Comparison of ENCODE assay signal across 29 cellular contexts in the genomic region with DNA sequence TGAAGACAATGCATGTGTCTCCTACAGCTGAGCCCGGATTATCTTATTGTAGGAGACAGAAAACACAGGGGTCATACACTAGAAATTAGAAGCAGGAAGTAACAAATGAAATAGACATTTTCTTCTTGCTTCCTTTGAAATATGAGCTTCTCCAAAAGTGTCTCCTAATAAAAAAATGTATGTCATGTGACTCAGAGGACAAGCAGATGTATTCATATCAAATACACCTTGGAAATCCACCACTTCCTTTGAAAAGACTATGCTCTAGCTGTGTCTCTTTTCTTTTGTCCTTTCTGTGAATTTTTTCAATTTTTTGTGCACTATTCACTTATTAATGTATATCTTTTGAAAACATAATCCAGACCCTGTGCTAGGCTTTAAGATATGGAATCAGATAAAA.
DNase-seq lines count a peak whose midpoint lies in the region; ATAC-seq, FAIRE-seq and TF ChIP-seq lines count a peak whose summit lies in the region.
"Had no signal": no experiment of that assay in that cellular context is flagged by ENCODE, and none has a peak within 500 bp of the region (broad histone marks: within the 10 kb centered on the region; RNA-seq: fewer than 3 reads in every experiment).

No MANE protein-coding gene starts in this region.

- H3K9me3 Mint-ChIP-seq in activated CD8-positive, alpha-beta T cell treated with anti-CD3 and anti-CD28 coated beads for 36 hours = peaks cover 2% of the 10 kb centered on the region
- H3K9me3 Mint-ChIP-seq in CD8-positive, alpha-beta memory T cell = peaks cover 2 to 17% (median 10%) of the 10 kb centered on the region in 5 donors
- H3K9me3 Mint-ChIP-seq: T-helper 1 cell treated with Interleukin-12 subunit alpha and Interleukin-12 subunit beta and Interleukin-4 antibody, amounts not matched to agents 30 μg/mL and 1 μg/mL, for 36 hours had no signal

- 0% methylated on average over 1 of the region's 1 CpG for WGBS in K562 (ENCODE audit: insufficient coverage, low coverage, missing lambda C conversion rate)

- no peaks in the 10 kb centered on the region for H3K36me3 Mint-ChIP-seq in activated CD8-positive, alpha-beta T cell treated with anti-CD3 and anti-CD28 coated beads for 36 hours (ENCODE audit: low read depth)
- H3K36me3 Mint-ChIP-seq in CD8-positive, alpha-beta memory T cell = no peaks in the 10 kb centered on the region
- H3K36me3 Mint-ChIP-seq: CD4-positive, CD25-positive, alpha-beta regulatory T cell had no signal

- TF ChIP-seq POLR2A in K562 (conservative IDR thresholded peaks at IDR 0.05) = no peak

- ATAC-seq in K562 (no peak), GM18861 (IDR thresholded peaks at IDR 0.05; ENCODE audit: unreplicated experiment) (no peak)
- ATAC-seq in activated CD8-positive, alpha-beta T cell treated with anti-CD3 and anti-CD28 coated beads for 36 hours = no peak
- ATAC-seq: GM23338 had no signal

- TF ChIP-seq CTCF in A673 (conservative IDR thresholded peaks at IDR 0.05; ENCODE audit: low read depth, low read length) = no peak
- TF ChIP-seq CTCF in OCI-LY1 (IDR thresholded peaks at IDR 0.05; ENCODE audit: low read length) = no peak
- TF ChIP-seq CTCF in K562 (IDR thresholded peaks at IDR 0.05 in 2 of 3, conservative IDR thresholded peaks at IDR 0.05 in 1 of 3; ENCODE audit: insufficient read depth in 2 of 3, low read depth in 1 of 3, low read length in 3 of 3) = no peak
- TF ChIP-seq CTCF in activated CD8-positive, alpha-beta T cell treated with anti-CD3 and anti-CD28 coated beads for 36 hours (IDR thresholded peaks at IDR 0.05) = no peak

- H3K79me2 ChIP-seq in OCI-LY1 (ENCODE audit: insufficient read depth, low read length) (no peaks in the 10 kb centered on the region), K562 (ENCODE audit: control insufficient read depth, insufficient read depth, low read length) (no peaks in the 10 kb centered on the region)

- H3K9me2 ChIP-seq in OCI-LY1 (ENCODE audit: low read depth, low read length) = no peaks in the 10 kb centered on the region

- H3K27ac ChIP-seq in A673 (ENCODE audit: low read depth, low read length, poor library complexity, severe bottlenecking) (no peak overlapping the region), OCI-LY1 (ENCODE audit: low read depth, low read length, poor library complexity, severe bottlenecking) (no peak overlapping the region), K562 (ENCODE audit: extremely low read depth, low read depth, low read length) (no peak overlapping the region)
- H3K27ac ChIP-seq in CD8-positive, alpha-beta memory T cell (ENCODE audit: low read depth, low read length) = no peak overlapping the region
- H3K27ac ChIP-seq: BLaER1, RWPE1 had no signal

- H3K4me1 Mint-ChIP-seq in activated CD8-positive, alpha-beta T cell treated with anti-CD3 and anti-CD28 coated beads for 36 hours (ENCODE audit: low read depth) = no peaks in the 10 kb centered on the region
- H3K4me1 Mint-ChIP-seq in CD8-positive, alpha-beta memory T cell = no peaks in the 10 kb centered on the region
- H3K4me1 Mint-ChIP-seq: CD4-positive, CD25-positive, alpha-beta regulatory T cell; GM23338 had no signal

- H4K20me1 ChIP-seq in OCI-LY1 (ENCODE audit: insufficient read depth, low read length) = no peaks in the 10 kb centered on the region
- no peaks in the 10 kb centered on the region for H4K20me1 ChIP-seq in K562 (replicated peaks; ENCODE audit: control insufficient read depth, insufficient read depth, low read length)
- H4K20me1 ChIP-seq: BLaER1 had no signal

- no peaks in the 10 kb centered on the region for H3K9me1 ChIP-seq in K562 (ENCODE audit: control insufficient read depth, insufficient read depth, low read length)

- CTCF ChIA-PET in A673 (lab: Charles Lee) (no interaction called here), K562 (lab: Yijun Ruan, JAX; ENCODE audit: low intra/inter-chr PET ratio) (no interaction called here)
- CTCF ChIA-PET in activated CD8-positive, alpha-beta T cell treated with anti-CD3 and anti-CD28 coated beads for 36 hours (lab: Charles Lee) = no interaction called here
- CTCF ChIA-PET in CD8-positive, alpha-beta memory T cell (lab: Charles Lee) = no interaction called here

- H3F3A ChIP-seq in OCI-LY1 (ENCODE audit: insufficient read depth, low read length) = no peaks in the 10 kb centered on the region

- H3K4me2 ChIP-seq in OCI-LY1 (ENCODE audit: low read length) = no peak overlapping the region
- H3K4me2 ChIP-seq in K562 (ENCODE audit: insufficient read depth, low read length) = no peak overlapping the region
- H3K4me2 ChIP-seq: BLaER1, GM23338 had no signal

- no peak overlapping the region for H3K4me3 ChIP-seq in A673 (ENCODE audit: low read depth, low read length, poor library complexity, severe bottlenecking)
- no peak overlapping the region for H3K4me3 ChIP-seq in OCI-LY1 (ENCODE audit: low read depth, low read length, poor library complexity, severe bottlenecking)
- H3K4me3 ChIP-seq in K562 = no peak overlapping the region
- no peak overlapping the region for H3K4me3 ChIP-seq in CD8-positive, alpha-beta memory T cell (ENCODE audit: low read length)
- H3K4me3 ChIP-seq: BLaER1, GM23338 had no signal

- no peak overlapping the region for H3K9ac ChIP-seq in OCI-LY1 (ENCODE audit: low read length)
- no peak overlapping the region for H3K9ac ChIP-seq in K562 (ENCODE audit: insufficient read depth in 1 of 2, low read depth in 2 of 2, low read length in 2 of 2)
- H3K9ac ChIP-seq: BLaER1 had no signal

- peak; percentile 9 for DNase-seq in A673 (ENCODE audit: low spot score)
- peak; percentile 11 for DNase-seq in HCEC 1CT
- DNase-seq in K562 (ENCODE audit: extremely low read depth in 1 of 4, low spot score in 3 of 4) = no peak
- no peak for DNase-seq in activated CD8-positive, alpha-beta T cell treated with anti-CD3 and anti-CD28 coated beads for 36 hours
- no peak for DNase-seq in NCI-H446 (lab: John Stamatoyannopoulos, UW)
- no peak for DNase-seq in CD8-positive, alpha-beta memory T cell
- DNase-seq: 8988T; CD4-positive, CD25-positive, alpha-beta regulatory T cell; COR-L47; DMS79 treated with DMSO at 0.1 percent for 48 hours; H9; IMR-90; NCI-H1092; NCI-H1417 treated with DMSO at 0.1 percent for 48 hours; NCI-H1694 treated with DMSO at 0.1 percent for 48 hours; NCI-H2081; NCI-H345; NCI-H524 treated with DMSO at 0.1 percent for 48 hours; NCI-H82; NK-92 treated with Interleukin-12 subunit alpha and Interleukin-12 subunit beta, amount 100 ng/mL, for 24 hours; SHP77 treated with DMSO at 0.1 percent for 48 hours; SW 1271 had no signal

- intact Hi-C loops in A673 (cut with micrococcal nuclease; ENCODE audit: unreplicated experiment) (no loop called here), K562 (cut with micrococcal nuclease) (no loop called here)
- intact Hi-C loops in activated CD8-positive, alpha-beta T cell treated with anti-CD3 and anti-CD28 coated beads for 36 hours (cut with micrococcal nuclease) = no loop called here

- H3K36me3 ChIP-seq in A673 (ENCODE audit: insufficient read depth, low read length, poor library complexity, severe bottlenecking) (no peaks in the 10 kb centered on the region), OCI-LY1 (ENCODE audit: insufficient read depth, low read length) (no peaks in the 10 kb centered on the region), K562 (ENCODE audit: control insufficient read depth, insufficient read depth, low read length) (no peaks in the 10 kb centered on the region)
- no peaks in the 10 kb centered on the region for H3K36me3 ChIP-seq in CD8-positive, alpha-beta memory T cell (ENCODE audit: insufficient read depth, low read length)
- H3K36me3 ChIP-seq: BLaER1 had no signal

- no peaks in the 10 kb centered on the region for H3K27me3 Mint-ChIP-seq in activated CD8-positive, alpha-beta T cell treated with anti-CD3 and anti-CD28 coated beads for 36 hours
- no peaks in the 10 kb centered on the region for H3K27me3 Mint-ChIP-seq in CD8-positive, alpha-beta memory T cell
- H3K27me3 Mint-ChIP-seq: CD4-positive, CD25-positive, alpha-beta regulatory T cell had no signal

- no peak for TF ChIP-seq EP300 in K562 (IDR thresholded peaks at IDR 0.05; ENCODE audit: low read length)

- H3K27ac Mint-ChIP-seq in activated CD8-positive, alpha-beta T cell treated with anti-CD3 and anti-CD28 coated beads for 36 hours = no peak overlapping the region
- no peak overlapping the region for H3K27ac Mint-ChIP-seq in CD8-positive, alpha-beta memory T cell
- H3K27ac Mint-ChIP-seq: CD4-positive, CD25-positive, alpha-beta regulatory T cell; GM23338; H9; T-helper 1 cell treated with Interleukin-12 subunit alpha and Interleukin-12 subunit beta and Interleukin-4 antibody, amounts not matched to agents 30 μg/mL and 1 μg/mL, for 36 hours had no signal

- no peak overlapping the region for H3K4me3 Mint-ChIP-seq in activated CD8-positive, alpha-beta T cell treated with anti-CD3 and anti-CD28 coated beads for 36 hours
- no peak overlapping the region for H3K4me3 Mint-ChIP-seq in CD8-positive, alpha-beta memory T cell
- H3K4me3 Mint-ChIP-seq: CD4-positive, CD25-positive, alpha-beta regulatory T cell; GM23338; H9; T-helper 1 cell treated with Interleukin-12 subunit alpha and Interleukin-12 subunit beta and Interleukin-4 antibody, amounts not matched to agents 30 μg/mL and 1 μg/mL, for 36 hours had no signal

- in situ Hi-C loops in K562 (cut with MboI) = no loop called here

- H3K9me3 ChIP-seq in A673 (ENCODE audit: low read depth, low read length, poor library complexity, severe bottlenecking) = no peaks in the 10 kb centered on the region
- H3K9me3 ChIP-seq in OCI-LY1 (ENCODE audit: low read length) = 0 out of 2 replicates have a peak, but pooled peaks cover 5% of the 10 kb centered on the region
- H3K9me3 ChIP-seq in K562 (replicated peaks; ENCODE audit: control insufficient read depth, insufficient read depth, low read depth, low read length) = no peaks in the 10 kb centered on the region
- no peaks in the 10 kb centered on the region for H3K9me3 ChIP-seq in CD8-positive, alpha-beta memory T cell (ENCODE audit: low read length)
- H3K9me3 ChIP-seq: BLaER1 had no signal

- no peak for TF ChIP-seq RAD21 in K562 (CRISPR knock-in tag; conservative IDR thresholded peaks at IDR 0.05 in 1 of 2, IDR thresholded peaks at IDR 0.05 in 1 of 2)

- H3K27me3 ChIP-seq in A673 (replicated peaks; ENCODE audit: insufficient read depth, low read depth, low read length, poor library complexity) (no peaks in the 10 kb centered on the region), OCI-LY1 (ENCODE audit: insufficient read depth, low read length) (no peaks in the 10 kb centered on the region), K562 (ENCODE audit: control insufficient read depth in 2 of 2, insufficient read depth in 2 of 2, low read length in 2 of 2) (no peaks in the 10 kb centered on the region)
- no peaks in the 10 kb centered on the region for H3K27me3 ChIP-seq in CD8-positive, alpha-beta memory T cell (ENCODE audit: insufficient read depth, low read length, poor library complexity, severe bottlenecking)
- H3K27me3 ChIP-seq: BLaER1 had no signal

- no TSS peak for BruUV-seq in A673 (replicated peaks; lab: Mats Ljungman, UMichigan)
- BruUV-seq in K562 (replicated peaks; lab: Mats Ljungman, UMichigan) = no TSS peak

- POLR2A ChIA-PET in A673 (lab: Charles Lee; ENCODE audit: low non-redundant PET) = no interaction called here
- POLR2A ChIA-PET in K562 (lab: Yijun Ruan, JAX) = no interaction called here
- POLR2A ChIA-PET in activated CD8-positive, alpha-beta T cell treated with anti-CD3 and anti-CD28 coated beads for 36 hours (lab: Charles Lee) = interaction anchor here (0.6 kb wide), 1 partner anchor 15 kb away, joined by 3 read pairs; no protein-coding TSS in a partner anchor
- POLR2A ChIA-PET in CD8-positive, alpha-beta memory T cell (lab: Charles Lee) = no interaction called here

- no peak for FAIRE-seq in K562 (lab: Jason Lieb, UNC)
- FAIRE-seq: GM12892 had no signal

- H3K4me1 ChIP-seq in A673 (ENCODE audit: insufficient read depth, low read length, poor library complexity, severe bottlenecking) = no peaks in the 10 kb centered on the region
- no peaks in the 10 kb centered on the region for H3K4me1 ChIP-seq in OCI-LY1 (ENCODE audit: insufficient read depth, low read length, severe bottlenecking)
- no peaks in the 10 kb centered on the region for H3K4me1 ChIP-seq in K562 (replicated peaks in 1 of 2; ENCODE audit: control insufficient read depth in 2 of 2, insufficient read depth in 2 of 2, low read length in 2 of 2)
- H3K4me1 ChIP-seq in CD8-positive, alpha-beta memory T cell (ENCODE audit: insufficient read depth, low read length) = no peaks in the 10 kb centered on the region
- H3K4me1 ChIP-seq: BLaER1 had no signal

- peak overlapping the region; percentile 88; the same call in 1 of the 2 replicates for H2AFZ ChIP-seq in OCI-LY1 (ENCODE audit: low read length)
- no peak overlapping the region for H2AFZ ChIP-seq in K562 (ENCODE audit: low read depth, low read length)
- H2AFZ ChIP-seq: GM23338 had no signal

Comparison
In these comparisons a context has a peak if more than half of its experiments do, and no peak if none do; other contexts are left out.
1. DNase-seq: peak in A673 (single experiment) and HCEC 1CT (single experiment); none in K562 (0 of 4), activated CD8-positive, alpha-beta T cell treated with anti-CD3 and anti-CD28 coated beads for 36 hours (single experiment), NCI-H446 (0 of 2) and CD8-positive, alpha-beta memory T cell (0 of 5).